20 cellular contexts compared by ENCODE assay signal in the genomic region with DNA sequence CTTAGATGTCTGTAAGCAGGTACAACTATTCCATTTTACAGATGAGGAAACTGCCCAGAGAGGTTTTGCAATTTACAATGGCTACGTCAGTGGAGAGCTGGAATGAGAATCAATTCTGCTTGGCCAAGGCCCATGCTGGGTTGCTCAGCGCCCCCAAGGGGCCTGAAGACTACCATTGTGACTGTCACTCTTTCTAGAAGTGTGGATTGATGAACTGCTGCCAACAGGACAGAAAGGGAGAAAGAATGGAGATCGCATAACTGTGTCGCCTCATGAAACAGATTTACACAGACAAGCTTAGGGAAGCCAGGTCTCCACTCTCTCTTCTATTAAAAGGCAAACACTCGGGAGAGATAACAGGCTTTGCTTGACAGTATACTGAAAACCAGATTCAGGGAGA.
DNase-seq lines count a peak whose midpoint lies in the region; ATAC-seq and TF ChIP-seq lines count a peak whose summit lies in the region.
"Had no signal": no experiment of that assay in that cellular context is flagged by ENCODE, and none has a peak within 500 bp of the region (broad histone marks: within the 10 kb centered on the region; RNA-seq: fewer than 3 reads in every experiment).

No MANE protein-coding gene starts in this region.

- H3K27me3 ChIP-seq in SK-N-SH (ENCODE audit: insufficient read depth) (no peaks in the 10 kb centered on the region), Peyer's patch (no peaks in the 10 kb centered on the region)

- H3K4me3 ChIP-seq in SK-N-SH (ENCODE audit: low read depth in 2 of 2, low read length in 1 of 2) (no peak overlapping the region), GM12875 (ENCODE audit: low read depth, low read length) (no peak overlapping the region), Peyer's patch (no peak overlapping the region)
- H3K4me3 ChIP-seq: mucosa of descending colon had no signal

- H3K9me3 ChIP-seq in SK-N-SH (no peaks in the 10 kb centered on the region), Peyer's patch (no peaks in the 10 kb centered on the region)
- H3K9me3 ChIP-seq: mucosa of descending colon had no signal

- ATAC-seq in SK-N-SH treated with all-trans-retinoic acid at 6 μM for 48 hours = no peak
- ATAC-seq: mucosa of descending colon; stimulated activated naive CD8-positive, alpha-beta T cell treated with anti-CD3 and anti-CD28 coated beads, Interleukin-15, amount 100 ng/mL, for 72 hours had no signal

- no peak for TF ChIP-seq POLR2A in Peyer's patch (IDR thresholded peaks at IDR 0.05)

- no peak for DNase-seq in SK-N-SH
- peak; percentile 18 for DNase-seq in OCI-M1 (lab: John Stamatoyannopoulos, UW)
- DNase-seq in iPS-NIHi7 (ENCODE audit: extremely low spot score) = peak; percentile 36
- no peak for DNase-seq in NCI-H82 (lab: John Stamatoyannopoulos, UW)
- no peak for DNase-seq in Peyer's patch
- DNase-seq in GM19240 (ENCODE audit: insufficient read length, low spot score) = no peak
- DNase-seq: activated CD8-positive, alpha-beta memory T cell treated with anti-CD3 and anti-CD28 coated beads, Interleukin-2, amount 50 U/mL, for 48 hours; activated gamma-delta T cell treated with Interleukin-2 at 50 U/mL for 16 hours; CD4-positive, CD25-positive, alpha-beta regulatory T cell; cerebellar nuclear complex; DMS79 treated with DMSO at 0.1 percent for 48 hours; KG1; kidney glomerular epithelial cell; mucosa of descending colon; NCI-H1417 treated with DMSO at 0.1 percent for 48 hours; SHP77 treated with DMSO at 0.1 percent for 48 hours; stimulated activated naive CD8-positive, alpha-beta T cell treated with anti-CD3 and anti-CD28 coated beads, Interleukin-15, amount 100 ng/mL, for 72 hours had no signal

- peaks cover 0 to 2% of the 10 kb centered on the region in 2 experiments; a peak in 1 of 4 replicates for H3K4me1 ChIP-seq in SK-N-SH (ENCODE audit: control insufficient read depth in 1 of 2, insufficient read depth in 2 of 2, low read depth in 1 of 2, low read length in 1 of 2)
- no peaks in the 10 kb centered on the region for H3K4me1 ChIP-seq in Peyer's patch

- TF ChIP-seq RAD21 in SK-N-SH (IDR thresholded peaks at IDR 0.05; ENCODE audit: low read length) = peak; percentile 35

- H3K79me2 ChIP-seq in SK-N-SH (ENCODE audit: insufficient read depth) = no peaks in the 10 kb centered on the region

- POLR2A ChIA-PET in SK-N-SH (lab: Yijun Ruan, JAX) = no interaction called here

- 41% methylated on average over 5 of the region's 5 CpGs for WGBS in SK-N-SH (ENCODE audit: low lambda C conversion rate)

- H4K20me1 ChIP-seq in SK-N-SH (ENCODE audit: insufficient read depth) = no peaks in the 10 kb centered on the region

- no peak overlapping the region for H2AFZ ChIP-seq in SK-N-SH (ENCODE audit: low read depth)

- no peak overlapping the region for H3K9ac ChIP-seq in SK-N-SH

- H3K36me3 ChIP-seq in SK-N-SH (replicated peaks in 1 of 2; ENCODE audit: control insufficient read depth in 1 of 2, insufficient read depth in 2 of 2, low read length in 1 of 2) = no peaks in the 10 kb centered on the region
- no peaks in the 10 kb centered on the region for H3K36me3 ChIP-seq in Peyer's patch

- CTCF ChIA-PET in SK-N-SH (lab: Yijun Ruan, JAX) = interaction anchor here (0.8 to 1.4 kb wide), 3 partner anchors 10 to 160 kb away, joined by 3 to 4 read pairs (median 3); a partner anchor contains a TSS

- no peak overlapping the region for H3K4me2 ChIP-seq in SK-N-SH

- no peak overlapping the region for H3K27ac ChIP-seq in SK-N-SH (ENCODE audit: low read depth in 2 of 2, low read length in 1 of 2)
- no peak overlapping the region for H3K27ac ChIP-seq in Peyer's patch
- H3K27ac ChIP-seq: HL-60 had no signal

- TF ChIP-seq CTCF in SK-N-SH (IDR thresholded peaks at IDR 0.05) (no peak), GM12875 (IDR thresholded peaks at IDR 0.05; ENCODE audit: borderline replicate concordance, insufficient read depth, low read depth, low read length) (peak; percentile 22; the same call in 1 of the 2 replicates), Peyer's patch (IDR thresholded peaks at IDR 0.05) (no peak)

- no peak for TF ChIP-seq EP300 in SK-N-SH (IDR thresholded peaks at IDR 0.05; ENCODE audit: borderline replicate concordance in 1 of 2, low read depth in 1 of 2, low read length in 1 of 2)

- H3F3A ChIP-seq in SK-N-SH (replicated peaks; ENCODE audit: insufficient read depth) = no peaks in the 10 kb centered on the region

- H3K9me2 ChIP-seq in SK-N-SH = no peaks in the 10 kb centered on the region

TF ChIP-seq in SK-N-SH, 30 proteins besides CTCF, POLR2A, EP300 and RAD21 (continues in another document):
- no peak for TF ChIP-seq FOXJ3 (CRISPR knock-in tag; IDR thresholded peaks at IDR 0.05)
- TF ChIP-seq YY1 (IDR thresholded peaks at IDR 0.05; ENCODE audit: low read depth) = no peak
- no peak for TF ChIP-seq GABPA (IDR thresholded peaks at IDR 0.05; ENCODE audit: low read depth)
- TF ChIP-seq FOSL2 (IDR thresholded peaks at IDR 0.05; ENCODE audit: borderline replicate concordance, low read depth) = no peak
- no peak for TF ChIP-seq POLR2AphosphoS5 (IDR thresholded peaks at IDR 0.05; ENCODE audit: low read depth, low read length)
- TF ChIP-seq NRF1 (IDR thresholded peaks at IDR 0.05; ENCODE audit: low read depth, low read length) = no peak
- no peak for TF ChIP-seq MXI1 (IDR thresholded peaks at IDR 0.05; ENCODE audit: low read depth, low read length)
- TF ChIP-seq, protein P1, sequence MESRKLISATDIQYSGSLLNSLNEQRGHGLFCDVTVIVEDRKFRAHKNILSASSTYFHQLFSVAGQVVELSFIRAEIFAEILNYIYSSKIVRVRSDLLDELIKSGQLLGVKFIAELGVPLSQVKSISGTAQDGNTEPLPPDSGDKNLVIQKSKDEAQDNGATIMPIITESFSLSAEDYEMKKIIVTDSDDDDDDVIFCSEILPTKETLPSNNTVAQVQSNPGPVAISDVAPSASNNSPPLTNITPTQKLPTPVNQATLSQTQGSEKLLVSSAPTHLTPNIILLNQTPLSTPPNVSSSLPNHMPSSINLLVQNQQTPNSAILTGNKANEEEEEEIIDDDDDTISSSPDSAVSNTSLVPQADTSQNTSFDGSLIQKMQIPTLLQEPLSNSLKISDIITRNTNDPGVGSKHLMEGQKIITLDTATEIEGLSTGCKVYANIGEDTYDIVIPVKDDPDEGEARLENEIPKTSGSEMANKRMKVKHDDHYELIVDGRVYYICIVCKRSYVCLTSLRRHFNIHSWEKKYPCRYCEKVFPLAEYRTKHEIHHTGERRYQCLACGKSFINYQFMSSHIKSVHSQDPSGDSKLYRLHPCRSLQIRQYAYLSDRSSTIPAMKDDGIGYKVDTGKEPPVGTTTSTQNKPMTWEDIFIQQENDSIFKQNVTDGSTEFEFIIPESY (IDR thresholded peaks at IDR 0.05; ENCODE audit: borderline replicate concordance, low read depth) = no peak
- TF ChIP-seq FOXM1 (IDR thresholded peaks at IDR 0.05; ENCODE audit: low read depth) = no peak
- TF ChIP-seq RFX5 (IDR thresholded peaks at IDR 0.05; ENCODE audit: low read length) = no peak
- TF ChIP-seq TEAD4 (IDR thresholded peaks at IDR 0.05; ENCODE audit: borderline replicate concordance, insufficient read depth) = no peak
- no peak for TF ChIP-seq MEF2A (IDR thresholded peaks at IDR 0.05; ENCODE audit: borderline replicate concordance, low read depth)
- TF ChIP-seq, protein P2, sequence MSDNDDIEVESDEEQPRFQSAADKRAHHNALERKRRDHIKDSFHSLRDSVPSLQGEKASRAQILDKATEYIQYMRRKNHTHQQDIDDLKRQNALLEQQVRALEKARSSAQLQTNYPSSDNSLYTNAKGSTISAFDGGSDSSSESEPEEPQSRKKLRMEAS (IDR thresholded peaks at IDR 0.05; ENCODE audit: low read depth) = no peak
- TF ChIP-seq RCOR1 (IDR thresholded peaks at IDR 0.05; ENCODE audit: low read length) = no peak
- TF ChIP-seq JUND (IDR thresholded peaks at IDR 0.05) = no peak

TF ChIP-seq in SK-N-SH treated with all-trans-retinoic acid at 6 μM for 48 hours, 23 proteins besides CTCF, POLR2A, EP300 and RAD21 (continues in another document):
- TF ChIP-seq, protein P3, sequence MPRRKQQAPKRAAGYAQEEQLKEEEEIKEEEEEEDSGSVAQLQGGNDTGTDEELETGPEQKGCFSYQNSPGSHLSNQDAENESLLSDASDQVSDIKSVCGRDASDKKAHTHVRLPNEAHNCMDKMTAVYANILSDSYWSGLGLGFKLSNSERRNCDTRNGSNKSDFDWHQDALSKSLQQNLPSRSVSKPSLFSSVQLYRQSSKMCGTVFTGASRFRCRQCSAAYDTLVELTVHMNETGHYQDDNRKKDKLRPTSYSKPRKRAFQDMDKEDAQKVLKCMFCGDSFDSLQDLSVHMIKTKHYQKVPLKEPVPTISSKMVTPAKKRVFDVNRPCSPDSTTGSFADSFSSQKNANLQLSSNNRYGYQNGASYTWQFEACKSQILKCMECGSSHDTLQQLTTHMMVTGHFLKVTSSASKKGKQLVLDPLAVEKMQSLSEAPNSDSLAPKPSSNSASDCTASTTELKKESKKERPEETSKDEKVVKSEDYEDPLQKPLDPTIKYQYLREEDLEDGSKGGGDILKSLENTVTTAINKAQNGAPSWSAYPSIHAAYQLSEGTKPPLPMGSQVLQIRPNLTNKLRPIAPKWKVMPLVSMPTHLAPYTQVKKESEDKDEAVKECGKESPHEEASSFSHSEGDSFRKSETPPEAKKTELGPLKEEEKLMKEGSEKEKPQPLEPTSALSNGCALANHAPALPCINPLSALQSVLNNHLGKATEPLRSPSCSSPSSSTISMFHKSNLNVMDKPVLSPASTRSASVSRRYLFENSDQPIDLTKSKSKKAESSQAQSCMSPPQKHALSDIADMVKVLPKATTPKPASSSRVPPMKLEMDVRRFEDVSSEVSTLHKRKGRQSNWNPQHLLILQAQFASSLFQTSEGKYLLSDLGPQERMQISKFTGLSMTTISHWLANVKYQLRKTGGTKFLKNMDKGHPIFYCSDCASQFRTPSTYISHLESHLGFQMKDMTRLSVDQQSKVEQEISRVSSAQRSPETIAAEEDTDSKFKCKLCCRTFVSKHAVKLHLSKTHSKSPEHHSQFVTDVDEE (CRISPR knock-in tag; IDR thresholded peaks at IDR 0.05) = no peak
- TF ChIP-seq ARNTL (CRISPR knock-in tag; IDR thresholded peaks at IDR 0.05; ENCODE audit: borderline replicate concordance, low read depth) (no peak), ZC3H10 (CRISPR knock-in tag; IDR thresholded peaks at IDR 0.05) (no peak), CSDC2 (CRISPR knock-in tag; IDR thresholded peaks at IDR 0.05) (no peak)

Comparison
In these comparisons a context has a peak if more than half of its experiments do, and no peak if none do; other contexts are left out.
1. DNase-seq: peak in OCI-M1 (single experiment) and iPS-NIHi7 (single experiment); none in SK-N-SH (single experiment), NCI-H82 (single experiment), Peyer's patch (0 of 3) and GM19240 (single experiment).